ENCODE assay signal across 8 cellular contexts in the genomic region with DNA sequence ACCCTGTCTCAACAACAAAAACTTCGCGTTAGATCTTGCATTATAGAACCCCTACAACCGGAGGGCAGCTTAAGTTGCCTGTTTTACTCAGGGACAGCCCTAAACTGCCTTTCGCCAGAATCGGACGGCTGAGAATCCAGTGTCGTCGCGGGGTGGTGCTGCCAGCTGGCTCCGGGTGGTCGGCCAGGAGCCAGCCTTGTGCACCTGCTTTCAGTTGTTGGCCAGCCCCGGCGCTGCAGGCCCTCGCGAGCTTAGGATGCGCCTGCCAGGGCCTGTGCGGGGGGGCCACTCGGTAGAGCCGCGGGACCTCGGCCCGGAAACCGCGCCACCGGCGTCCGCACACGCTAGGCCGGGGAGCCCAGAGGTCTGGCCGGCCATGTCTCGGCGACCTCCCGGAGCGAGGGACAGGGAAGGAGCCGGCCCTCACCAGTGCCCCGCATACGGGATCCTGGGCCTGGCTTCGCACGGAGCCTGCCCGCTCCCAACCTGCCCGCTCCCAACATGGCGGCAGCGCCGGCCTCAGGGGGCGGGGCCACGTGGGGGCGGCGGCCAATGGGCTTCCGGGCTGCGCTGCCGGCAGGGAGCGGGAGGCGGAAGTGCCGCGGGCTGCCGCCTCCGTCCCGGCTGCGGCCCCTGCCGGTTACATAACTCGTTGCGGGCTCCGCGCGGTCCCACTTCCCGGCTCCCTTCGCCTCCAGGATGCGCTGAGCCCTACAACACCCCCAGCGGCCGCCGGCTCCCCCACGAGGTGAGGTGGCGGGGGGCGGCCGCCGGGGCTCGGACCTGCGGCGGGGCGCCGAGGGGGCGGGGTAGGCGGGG. TPM values are rescaled to one million over a fixed set of nuclear protein-coding genes. Genes with fewer than 3 reads are reported as not detected.
DNase-seq lines count a peak whose midpoint lies in the region; ATAC-seq lines count a peak whose summit lies in the region.

No MANE protein-coding gene starts in this region.

- intact Hi-C loops in sciatic nerve (cut with DNase I): no loop called here

- DNase-seq in SIG-M5 treated with dmso at 0.1 percent for 504 hours (lab: John Stamatoyannopoulos, UW; ENCODE audit: unreplicated experiment) (peak; percentile 79), SIG-M5 (lab: John Stamatoyannopoulos, UW) (no peak), NCI-H187 (lab: John Stamatoyannopoulos, UW) (peak; percentile 94 to 97), T1000 (lab: John Stamatoyannopoulos, UW) (peak; percentile 91), astrocyte of the hippocampus (ENCODE audit: low read depth, low spot score) (peak; percentile 97), hypothalamus (lab: John Stamatoyannopoulos, UW) (peak; percentile 56 to 98 (median 89)), sciatic nerve (ENCODE audit: low spot score) (peak; percentile 92)

- ATAC-seq in HG02970 (IDR thresholded peaks at IDR 0.05; ENCODE audit: low FRiP score, unreplicated experiment) (peak; percentile 81), sciatic nerve (peak; percentile 96)

RNA-seq across cellular contexts. Expression of gene NAA60, which starts 14.2 kb away (rescaled TPM):
- total RNA-seq in sciatic nerve: 41.3 TPM

RNA-seq across cellular contexts. Expression of gene ZNF597, which starts 14.3 kb away (rescaled TPM):
- 3.2 TPM for total RNA-seq in sciatic nerve

RNA-seq across cellular contexts. Expression of gene C16orf90, which starts 37.6 kb away (rescaled TPM):
- total RNA-seq in sciatic nerve: not detected

RNA-seq across cellular contexts. Expression of gene CLUAP1, which starts 43.2 kb away (rescaled TPM):
- total RNA-seq in sciatic nerve: 32.7 TPM

RNA-seq across cellular contexts. Expression of gene ZNF174, which starts 56.6 kb away (rescaled TPM):
- total RNA-seq in sciatic nerve: 10.8 TPM
